11 cellular contexts compared by ENCODE assay signal in genomic region chr12:105933671-105934665, GRCh38.
DNase-seq lines count a peak whose midpoint lies in the region; ATAC-seq and TF ChIP-seq lines count a peak whose summit lies in the region.
"Had no signal": no experiment of that assay in that cellular context is flagged by ENCODE, and none has a peak within 500 bp of the region (broad histone marks: within the 10 kb centered on the region; RNA-seq: fewer than 3 reads in every experiment).

No MANE protein-coding gene starts in this region.

- H3K27me3 Mint-ChIP-seq in activated CD8-positive, alpha-beta T cell treated with anti-CD3 and anti-CD28 coated beads, Interleukin-2, amount 10 ng/mL, durations not matched to agents 7 days and 5 days (ENCODE audit: low read depth) = peaks cover 3% of the 10 kb centered on the region

- CTCF ChIA-PET in activated CD8-positive, alpha-beta T cell treated with anti-CD3 and anti-CD28 coated beads, Interleukin-2, amount 10 ng/mL, durations not matched to agents 7 days and 5 days (lab: Charles Lee) = no interaction called here

- POLR2A ChIA-PET in activated CD8-positive, alpha-beta T cell treated with anti-CD3 and anti-CD28 coated beads, Interleukin-2, amount 10 ng/mL, durations not matched to agents 7 days and 5 days (lab: Charles Lee) = no interaction called here

- ATAC-seq in HG03565 (IDR thresholded peaks at IDR 0.05; ENCODE audit: unreplicated experiment) (no peak), GM19351 (IDR thresholded peaks at IDR 0.05; ENCODE audit: unreplicated experiment) (no peak)
- ATAC-seq in activated CD8-positive, alpha-beta T cell treated with anti-CD3 and anti-CD28 coated beads, Interleukin-2, amount 10 ng/mL, durations not matched to agents 7 days and 5 days = no peak

- H3K4me1 Mint-ChIP-seq in activated CD8-positive, alpha-beta T cell treated with anti-CD3 and anti-CD28 coated beads, Interleukin-2, amount 10 ng/mL, durations not matched to agents 7 days and 5 days (ENCODE audit: low read depth) = no peaks in the 10 kb centered on the region
- H3K4me1 Mint-ChIP-seq: activated naive CD8-positive, alpha-beta T cell treated with anti-CD3 and anti-CD28 coated beads for 36 hours had no signal

- intact Hi-C loops in posterior cingulate gyrus (cut with DNase I) = no loop called here

- DNase-seq in EH (ENCODE audit: low read depth) = peak; percentile 100
- peak; percentile 28 for DNase-seq in NCI-H460 (ENCODE audit: extremely low read depth, low read depth)
- peak; percentile 4 for DNase-seq in epithelial cell of proximal tubule (ENCODE audit: low read depth)
- DNase-seq in posterior cingulate gyrus = peak in 6 of 10 donors; percentile 31 to 87 (median 60)
- no peak for DNase-seq in WERI-Rb-1
- DNase-seq in activated CD8-positive, alpha-beta T cell treated with anti-CD3 and anti-CD28 coated beads, Interleukin-2, amount 10 ng/mL, durations not matched to agents 7 days and 5 days = no peak
- DNase-seq: activated naive CD8-positive, alpha-beta T cell treated with anti-CD3 and anti-CD28 coated beads for 36 hours; SHP77 treated with DMSO at 0.1 percent for 48 hours; stimulated activated naive CD4-positive, alpha-beta T cell treated with Interleukin-2 at 50 U/mL for 16 hours had no signal

- H3K4me3 ChIP-seq in epithelial cell of proximal tubule (ENCODE audit: low read depth, low read length) (no peak overlapping the region), WERI-Rb-1 (ENCODE audit: low read depth, low read length) (no peak overlapping the region)

- no peaks in the 10 kb centered on the region for H3K36me3 Mint-ChIP-seq in activated CD8-positive, alpha-beta T cell treated with anti-CD3 and anti-CD28 coated beads, Interleukin-2, amount 10 ng/mL, durations not matched to agents 7 days and 5 days (ENCODE audit: low read depth)
- H3K36me3 Mint-ChIP-seq: activated naive CD8-positive, alpha-beta T cell treated with anti-CD3 and anti-CD28 coated beads for 36 hours had no signal

- no peak overlapping the region for H3K27ac Mint-ChIP-seq in activated CD8-positive, alpha-beta T cell treated with anti-CD3 and anti-CD28 coated beads, Interleukin-2, amount 10 ng/mL, durations not matched to agents 7 days and 5 days
- H3K27ac Mint-ChIP-seq: activated naive CD8-positive, alpha-beta T cell treated with anti-CD3 and anti-CD28 coated beads for 36 hours had no signal

- H3K36me3 ChIP-seq in WERI-Rb-1 = no peaks in the 10 kb centered on the region

- no peak overlapping the region for H3K4me3 Mint-ChIP-seq in activated CD8-positive, alpha-beta T cell treated with anti-CD3 and anti-CD28 coated beads, Interleukin-2, amount 10 ng/mL, durations not matched to agents 7 days and 5 days
- H3K4me3 Mint-ChIP-seq: activated naive CD8-positive, alpha-beta T cell treated with anti-CD3 and anti-CD28 coated beads for 36 hours had no signal

- no peak overlapping the region for H3K27ac ChIP-seq in WERI-Rb-1

- no peaks in the 10 kb centered on the region for H3K9me3 Mint-ChIP-seq in activated CD8-positive, alpha-beta T cell treated with anti-CD3 and anti-CD28 coated beads, Interleukin-2, amount 10 ng/mL, durations not matched to agents 7 days and 5 days (ENCODE audit: insufficient read depth)
- H3K9me3 Mint-ChIP-seq: activated naive CD8-positive, alpha-beta T cell treated with anti-CD3 and anti-CD28 coated beads for 36 hours had no signal

- no peaks in the 10 kb centered on the region for H3K27me3 ChIP-seq in WERI-Rb-1 (ENCODE audit: insufficient read depth, low read depth, severe bottlenecking)

- H3K9me3 ChIP-seq in WERI-Rb-1 (ENCODE audit: severe bottlenecking) = no peaks in the 10 kb centered on the region

- TF ChIP-seq CTCF in epithelial cell of proximal tubule (conservative IDR thresholded peaks at IDR 0.05; ENCODE audit: low read depth, low read length) (no peak), WERI-Rb-1 (IDR thresholded peaks at IDR 0.05; ENCODE audit: low read depth, low read length) (no peak)

Comparison
In these comparisons a context has a peak if more than half of its experiments do, and no peak if none do; other contexts are left out.
1. DNase-seq: peak in EH (single experiment), NCI-H460 (single experiment), epithelial cell of proximal tubule (single experiment) and posterior cingulate gyrus (6 of 10); none in WERI-Rb-1 (single experiment) and activated CD8-positive, alpha-beta T cell treated with anti-CD3 and anti-CD28 coated beads, Interleukin-2, amount 10 ng/mL, durations not matched to agents 7 days and 5 days (single experiment).